19 cellular contexts compared by ENCODE assay signal in genomic region chr1:199982606-199983005, GRCh38. TPM values are rescaled to one million over a fixed set of nuclear protein-coding genes. Genes with fewer than 3 reads are reported as not detected.
A peak's percentile ranks its signal among the peaks of the same experiment; 100 is the strongest.
DNase-seq lines count a peak whose midpoint lies in the region; ATAC-seq and TF ChIP-seq lines count a peak whose summit lies in the region.
"Had no signal": no experiment of that assay in that cellular context is flagged by ENCODE, and none has a peak within 500 bp of the region (broad histone marks: within the 10 kb centered on the region; RNA-seq: fewer than 3 reads in every experiment).

No MANE protein-coding gene starts in this region.

- H3K27me3 ChIP-seq in prostate gland (replicated peaks; ENCODE audit: insufficient read depth), result no peaks in the 10 kb centered on the region

- no peaks in the 10 kb centered on the region for H4K20me1 ChIP-seq in OCI-LY7 (ENCODE audit: insufficient read depth, low read length)

- H3K4me3 Mint-ChIP-seq in activated T-cell treated with anti-CD3 and anti-CD28 coated beads, Interleukin-2, amount 50 U/mL, for 72 hours, result no peak overlapping the region
- H3K4me3 Mint-ChIP-seq: CD4-positive, alpha-beta T cell; GM23338; HFFc6 had no signal

- H3K4me1 Mint-ChIP-seq in activated T-cell treated with anti-CD3 and anti-CD28 coated beads, Interleukin-2, amount 50 U/mL, for 72 hours (ENCODE audit: low read depth), result no peaks in the 10 kb centered on the region

- CTCF ChIA-PET in OCI-LY7 (lab: Charles Lee; ENCODE audit: unreplicated experiment), result interaction anchor here (1.4 kb wide), 1 partner anchor 19 kb away, joined by 3 read pairs; no protein-coding TSS in a partner anchor

- H3K9me3 ChIP-seq in OCI-LY7 (ENCODE audit: low read length) (no peaks in the 10 kb centered on the region), prostate gland (no peaks in the 10 kb centered on the region)
- H3K9me3 ChIP-seq: Caco-2 had no signal

- H3K79me2 ChIP-seq in OCI-LY7 (ENCODE audit: insufficient read depth, low read depth, low read length), result no peaks in the 10 kb centered on the region

- no TSS peak for BruUV-seq in OCI-LY7 (replicated peaks; lab: Mats Ljungman, UMichigan)

- no peak for DNase-seq in OCI-LY7 (ENCODE audit: low spot score)
- DNase-seq in left colon, result peak; percentile 52 to 68
- peak; percentile 21 for DNase-seq in prostate gland (ENCODE audit: low spot score)
- no peak for DNase-seq in activated CD4-positive, alpha-beta T cell treated with anti-CD3 and anti-CD28 coated beads, Interleukin-2, amount 50 U/mL, for 4 hours
- DNase-seq in stimulated activated CD4-positive, alpha-beta T cell treated with anti-CD3 and anti-CD28 coated beads, Interleukin-2, amount 100 ng/mL, for 24 hours, result no peak
- no peak for DNase-seq in hippocampal formation (lab: John Stamatoyannopoulos, UW)
- DNase-seq in activated T-cell treated with anti-CD3 and anti-CD28 coated beads, Interleukin-2, amount 50 U/mL, for 72 hours, result no peak
- DNase-seq: ACHN; Caco-2; CD4-positive, alpha-beta T cell; DMS79; GF-D8; H7; HFFc6 had no signal

- ATAC-seq in left colon, result peak; percentile 99
- no peak for ATAC-seq in activated T-cell treated with anti-CD3 and anti-CD28 coated beads, Interleukin-2, amount 50 U/mL, for 72 hours (replicated peaks in 1 of 2)
- ATAC-seq: GM23338, HCT116 had no signal

- H3K36me3 ChIP-seq in OCI-LY7 (ENCODE audit: insufficient read depth, low read length) (no peaks in the 10 kb centered on the region), prostate gland (no peaks in the 10 kb centered on the region)

- H3K4me1 ChIP-seq in OCI-LY7 (ENCODE audit: insufficient read depth, low read length, poor library complexity, severe bottlenecking) (peaks cover 43% of the 10 kb centered on the region), prostate gland (replicated peaks) (no peaks in the 10 kb centered on the region)
- H3K4me1 ChIP-seq: Caco-2 had no signal

- H3K4me3 ChIP-seq in OCI-LY7 (ENCODE audit: low read depth, low read length, poor library complexity, severe bottlenecking), result no peak overlapping the region
- H3K4me3 ChIP-seq in prostate gland, result no peak overlapping the region
- H3K4me3 ChIP-seq: GM23338 had no signal

- WGBS in prostate gland, result 68% methylated on average over 6 of the region's 6 CpGs

- H3K9me2 ChIP-seq in OCI-LY7 (ENCODE audit: insufficient read depth, low read length), result no peaks in the 10 kb centered on the region

- no peak overlapping the region for H3K27ac Mint-ChIP-seq in activated T-cell treated with anti-CD3 and anti-CD28 coated beads, Interleukin-2, amount 50 U/mL, for 72 hours
- H3K27ac Mint-ChIP-seq: CD4-positive, alpha-beta T cell; GM23338; HFFc6 had no signal

- H3K27ac ChIP-seq in 22Rv1 (0 out of 2 replicates have a peak overlapping the region, but pooled peaks have one; percentile 12), OCI-LY7 (ENCODE audit: low read depth, low read length, poor library complexity, severe bottlenecking) (no peak overlapping the region), prostate gland (no peak overlapping the region)
- H3K27ac ChIP-seq: C4-2B, HL-60 had no signal

- no peak overlapping the region for H3K4me2 ChIP-seq in OCI-LY7 (ENCODE audit: low read length)
- H3K4me2 ChIP-seq: GM23338 had no signal

- POLR2A ChIA-PET in OCI-LY7 (lab: Charles Lee), result interaction anchor here (0.5 to 3.2 kb wide), 4 partner anchors 9 to 54 kb away, joined by 3 to 15 read pairs (median 4); partner anchors contain the start of gene NR5A2

- H2AFZ ChIP-seq in OCI-LY7 (ENCODE audit: low read length), result peak overlapping the region; percentile 37; the same call in 1 of the 2 replicates
- H2AFZ ChIP-seq: GM23338 had no signal

- H3K36me3 Mint-ChIP-seq in activated T-cell treated with anti-CD3 and anti-CD28 coated beads, Interleukin-2, amount 50 U/mL, for 72 hours (ENCODE audit: insufficient read depth in 2 of 2), result no peaks in the 10 kb centered on the region

- TF ChIP-seq POLR2A in prostate gland (IDR thresholded peaks at IDR 0.05), result no peak

- H3K9me3 Mint-ChIP-seq in activated T-cell treated with anti-CD3 and anti-CD28 coated beads, Interleukin-2, amount 50 U/mL, for 72 hours, result no peaks in the 10 kb centered on the region
- H3K9me3 Mint-ChIP-seq: CD4-positive, alpha-beta T cell; GM23338; HFFc6 had no signal

- TF ChIP-seq CTCF in 22Rv1 (IDR thresholded peaks at IDR 0.05) (no peak), OCI-LY7 (conservative IDR thresholded peaks at IDR 0.05; ENCODE audit: low read length) (no peak), prostate gland (IDR thresholded peaks at IDR 0.05) (no peak)

- no peaks in the 10 kb centered on the region for H3K27me3 Mint-ChIP-seq in activated T-cell treated with anti-CD3 and anti-CD28 coated beads, Interleukin-2, amount 50 U/mL, for 72 hours (ENCODE audit: low read depth)
- H3K27me3 Mint-ChIP-seq: CD4-positive, alpha-beta T cell had no signal

- intact Hi-C loops in OCI-LY7 (cut with micrococcal nuclease; ENCODE audit: unreplicated experiment) (no loop called here), left colon (cut with DNase I, micrococcal nuclease) (no loop called here), prostate gland (cut with DNase I) (no loop called here)

RNA-seq across cellular contexts. Expression of gene NR5A2, which starts 44.9 kb away (rescaled TPM):
- 1.1 and 2.3 TPM in 2 replicates for total RNA-seq in OCI-LY7 (2014; rRNA removed; shearing (Covaris generic))
- total RNA-seq in OCI-LY7 (2022), result 3.9 and 5.4 TPM in 2 replicates
- total RNA-seq in left colon, result 10 to 100 TPM; 51.1 to 53.6 TPM
- total RNA-seq in prostate gland, result 1 to 10 TPM in 1 of 2 donors, under 1 TPM in 1; 0.87 to 2.7 TPM
- total RNA-seq in activated T-cell treated with anti-CD3 and anti-CD28 coated beads, Interleukin-2, amount 50 U/mL, for 72 hours, result under 1 TPM; 0.07 to 0.16 TPM
- total RNA-seq: CD4-positive, alpha-beta T cell had no signal

Comparison
In these comparisons a context has a peak if more than half of its experiments do, and no peak if none do; other contexts are left out.
1. DNase-seq: peak in left colon (2 of 2) and prostate gland (single experiment); none in OCI-LY7 (single experiment), activated CD4-positive, alpha-beta T cell treated with anti-CD3 and anti-CD28 coated beads, Interleukin-2, amount 50 U/mL, for 4 hours (0 of 2), stimulated activated CD4-positive, alpha-beta T cell treated with anti-CD3 and anti-CD28 coated beads, Interleukin-2, amount 100 ng/mL, for 24 hours (0 of 2), hippocampal formation (0 of 2) and activated T-cell treated with anti-CD3 and anti-CD28 coated beads, Interleukin-2, amount 50 U/mL, for 72 hours (0 of 2).
2. RNA of gene NR5A2, which starts 44.9 kb away (total RNA-seq): 51.1 to 53.6 TPM in left colon; 1.1 to 5.4 TPM in OCI-LY7, 0.87 to 2.7 TPM in prostate gland and 0.07 to 0.16 TPM in activated T-cell treated with anti-CD3 and anti-CD28 coated beads, Interleukin-2, amount 50 U/mL, for 72 hours; every median in the first group is over 4 times any median in the second.